8 cellular contexts compared by ENCODE assay signal in genomic region chr4:151408630-151409469, GRCh38. TPM values are rescaled to one million over a fixed set of nuclear protein-coding genes. Genes with fewer than 3 reads are reported as not detected.
DNase-seq lines count a peak whose midpoint lies in the region; ATAC-seq, FAIRE-seq and TF ChIP-seq lines count a peak whose summit lies in the region.

Gene FHIP1A, plus strand, starts transcription at chr4:151409176. Its CDS starts 157,084 bp downstream, at chr4:151566260.

- WGBS in A549 (ENCODE audit: missing lambda C conversion rate), result 1% methylated on average over 25 of the region's 84 CpGs
- WGBS in lung, 2 donors, result 4 to 8% methylated on average over 70 to 84 of the region's 84 CpGs

- H3K4me1 ChIP-seq in A549 (peaks cover 3% of the 10 kb centered on the region; the same call in 1 of the 3 replicates), lung (ENCODE audit: control insufficient read depth in 2 of 2, insufficient read depth in 2 of 2, low read length in 2 of 2) (peaks cover 0 to 7% of the 10 kb centered on the region in 2 donors)

- TF ChIP-seq RAD21 in A549 (conservative IDR thresholded peaks at IDR 0.05 in 1 of 2, IDR thresholded peaks at IDR 0.05 in 1 of 2), result no peak

- H3K4me3 ChIP-seq in A549, result peak within 1 kb of the TSS; percentile 59
- peak within 1 kb of the TSS; percentile 33 for H3K4me3 ChIP-seq in lung

- H3K9me3 ChIP-seq in A549 (no peaks in the 10 kb centered on the region), lung (ENCODE audit: control insufficient read depth in 2 of 2, insufficient read depth in 1 of 2, low read length in 1 of 2) (no peaks in the 10 kb centered on the region)

- POLR2A ChIA-PET in A549 (lab: Yijun Ruan, JAX), result interaction anchor here (0.5 kb wide), 1 partner anchor 123 kb away, joined by 5 read pairs; no protein-coding TSS in a partner anchor

- peak within 1 kb of the TSS; percentile 21 to 66; a peak in 4 of 6 replicates for H3K27ac ChIP-seq in A549
- H3K27ac ChIP-seq in lung (ENCODE audit: low read depth in 1 of 2, low read length in 1 of 2), result peak within 1 kb of the TSS; percentile 61 to 75

- CTCF ChIA-PET in A549 (lab: Yijun Ruan, JAX), result no interaction called here

- peak; percentile 87 to 89 for ATAC-seq in A549
- peak; percentile 75 for ATAC-seq in GM18520 (IDR thresholded peaks at IDR 0.05; ENCODE audit: unreplicated experiment)
- ATAC-seq in HG03025 (IDR thresholded peaks at IDR 0.05; ENCODE audit: low FRiP score, unreplicated experiment), result peak; percentile 73
- ATAC-seq in lung (ENCODE audit: insufficient read depth, low FRiP score), result peak; percentile 88

- no peaks in the 10 kb centered on the region for H3K27me3 ChIP-seq in lung (ENCODE audit: control insufficient read depth, insufficient read depth)

- H3K36me3 ChIP-seq in lung (ENCODE audit: control insufficient read depth in 2 of 2, insufficient read depth in 2 of 2, low read length in 2 of 2), result no peaks in the 10 kb centered on the region

- TF ChIP-seq CTCF in A549 (IDR thresholded peaks at IDR 0.05) (no peak), lung (IDR thresholded peaks at IDR 0.05; ENCODE audit: control extremely low read depth, extremely low read depth) (no peak)

- FAIRE-seq in A549 (lab: Jason Lieb, UNC), result no peak

- H3K4me2 ChIP-seq in A549, result peak within 1 kb of the TSS; percentile 85

- no peak for TF ChIP-seq EP300 in A549 (IDR thresholded peaks at IDR 0.05)

- peak; percentile 46 to 59 for DNase-seq in A549 (ENCODE audit: low read depth in 1 of 2, low spot score in 1 of 2)
- DNase-seq in NCI-H2196 (lab: John Stamatoyannopoulos, UW; ENCODE audit: unreplicated experiment), result peak; percentile 83
- peak; percentile 80 to 84 for DNase-seq in activated CD4-positive, alpha-beta T cell treated with anti-CD3 and anti-CD28 coated beads, Interleukin-2, amount 50 U/mL, for 4 hours
- DNase-seq in ecto neural progenitor cell (ENCODE audit: low spot score), result peak; percentile 87
- DNase-seq in lung (ENCODE audit: low spot score), result peak; percentile 89
- DNase-seq in stimulated activated CD8-positive, alpha-beta memory T cell treated with anti-CD3 and anti-CD28 coated beads, Interleukin-12 subunit alpha, Interleukin-12 subunit beta, amount 100 ng/mL, for 1 hour (ENCODE audit: low read depth), result peak; percentile 62

- TF ChIP-seq POLR2A in A549 (IDR thresholded peaks at IDR 0.05; ENCODE audit: low read length), result no peak

TF ChIP-seq in A549, 52 proteins besides CTCF, POLR2A, EP300 and RAD21:
- no peak for TF ChIP-seq HES2 (IDR thresholded peaks at IDR 0.05)
- TF ChIP-seq E2F6 (IDR thresholded peaks at IDR 0.05; ENCODE audit: borderline replicate concordance, low read depth), result peak; percentile 47; the same call in 1 of the 2 replicates

RNA-seq across cellular contexts. Expression of gene FHIP1A, which starts in this region (rescaled TPM):
- 0.09 and 0.13 TPM in 2 replicates for polyA plus RNA-seq in A549 (2011; rRNA removed)
- 0.01 and 0.03 TPM in 2 replicates for polyA plus RNA-seq in A549 (2012; cell fraction: cytosol; rRNA removed)
- 0.04 TPM in 1 of 2 replicates, not detected in the other for polyA plus RNA-seq in A549 (2012; cell fraction: nucleus; rRNA removed)
- 0.09 to 0.11 TPM (median 0.09 TPM) in 3 replicates for polyA plus RNA-seq in A549 (2017; fragmentation: RNase III; extraction: RNeasy Plus Mini Kit Qiagen cat#74134 plus additional on column Dnase treatment)
- polyA minus RNA-seq in A549 (2011; rRNA and poly(A)+ RNA removed), result 0.25 and 0.29 TPM in 2 replicates
- 10 to 100 TPM; 21.8 to 27.1 TPM for total RNA-seq in lung
- polyA plus RNA-seq in lung, result 1 to 10 TPM; 1.5 to 2.2 TPM

Comparison
In these comparisons a context has a peak if more than half of its experiments do, and no peak if none do; other contexts are left out.
1. Peak in every context shown above with its lines: DNase-seq, ATAC-seq, H3K4me3 ChIP-seq and H3K27ac ChIP-seq.
2. Peak in DNase-seq, ATAC-seq, H3K4me3 ChIP-seq, H3K27ac ChIP-seq and H3K4me2 ChIP-seq in A549; RNA of the gene not detected or under 1 TPM.